ENCODE assay signal across 8 cellular contexts in genomic region chr11:63023851-63024648, GRCh38. TPM values are rescaled to one million over a fixed set of nuclear protein-coding genes. Genes with fewer than 3 reads are reported as not detected.
DNase-seq lines count a peak whose midpoint lies in the region; ATAC-seq and TF ChIP-seq lines count a peak whose summit lies in the region.

No MANE protein-coding gene starts in this region.

- no peaks in the 10 kb centered on the region for H3K4me1 Mint-ChIP-seq in activated naive CD8-positive, alpha-beta T cell treated with anti-CD3 and anti-CD28 coated beads, Interleukin-2, amount 50 U/mL, for 24 hours

- no peaks in the 10 kb centered on the region for H3K9me3 Mint-ChIP-seq in activated naive CD8-positive, alpha-beta T cell treated with anti-CD3 and anti-CD28 coated beads, Interleukin-2, amount 50 U/mL, for 24 hours

- H3K4me3 ChIP-seq in psoas muscle = no peak overlapping the region
- H3K4me3 ChIP-seq in uterus = no peak overlapping the region

- H3K27me3 ChIP-seq in psoas muscle (ENCODE audit: insufficient read depth in 3 of 3, low read length in 2 of 3) (peaks cover 0 to 8% (median 3%) of the 10 kb centered on the region in 3 donors), uterus (no peaks in the 10 kb centered on the region)

- no peak overlapping the region for H3K27ac Mint-ChIP-seq in activated naive CD8-positive, alpha-beta T cell treated with anti-CD3 and anti-CD28 coated beads, Interleukin-2, amount 50 U/mL, for 24 hours

- H3K27me3 Mint-ChIP-seq in activated naive CD8-positive, alpha-beta T cell treated with anti-CD3 and anti-CD28 coated beads, Interleukin-2, amount 50 U/mL, for 24 hours = peaks cover 20% of the 10 kb centered on the region

- DNase-seq in NK-92 treated with Interleukin-12 subunit alpha and Interleukin-12 subunit beta, amount 100 ng/mL, for 24 hours (lab: John Stamatoyannopoulos, UW) = peak; percentile 47
- no peak for DNase-seq in NK-92 (lab: John Stamatoyannopoulos, UW; ENCODE audit: unreplicated experiment)
- DNase-seq in NAMALWA (ENCODE audit: low spot score) = peak; percentile 81
- DNase-seq in SW 1271 (lab: John Stamatoyannopoulos, UW) = peak; percentile 33 to 74
- peak; percentile 91 for DNase-seq in activated naive CD8-positive, alpha-beta T cell treated with anti-CD3 and anti-CD28 coated beads, Interleukin-2, amount 50 U/mL, for 24 hours
- DNase-seq in cardiac septum (ENCODE audit: low spot score) = peak; percentile 89
- DNase-seq in psoas muscle = peak; percentile 85 to 91
- peak; percentile 84 to 85 for DNase-seq in uterus

- intact Hi-C loops in cardiac septum (cut with DNase I) = loop anchor here (1.0 kb wide), 1 partner anchor 118 kb away; no protein-coding TSS in a partner anchor
- intact Hi-C loops in psoas muscle (cut with DNase I) = loop anchor here (1.0 kb wide), 1 partner anchor 118 kb away; no protein-coding TSS in a partner anchor
- intact Hi-C loops in uterus (cut with DNase I; ENCODE audit: low total_unique reads) = loop anchor here (2.0 to 10.0 kb wide), 2 partner anchors 117 to 1089 kb away; no protein-coding TSS in a partner anchor

- H3K9me3 ChIP-seq in psoas muscle (no peaks in the 10 kb centered on the region), uterus (no peaks in the 10 kb centered on the region)

- TF ChIP-seq CTCF in psoas muscle (IDR thresholded peaks at IDR 0.05) (peak; percentile 100), uterus (IDR thresholded peaks at IDR 0.05) (peak; percentile 98 to 100 (median 99))

- H3K36me3 ChIP-seq in psoas muscle (ENCODE audit: insufficient read depth in 1 of 2, low read depth in 1 of 2) = no peaks in the 10 kb centered on the region
- H3K36me3 ChIP-seq in uterus = no peaks in the 10 kb centered on the region

- H3K4me1 ChIP-seq in psoas muscle = no peaks in the 10 kb centered on the region
- H3K4me1 ChIP-seq in uterus = no peaks in the 10 kb centered on the region

- TF ChIP-seq POLR2A in uterus (IDR thresholded peaks at IDR 0.05) = no peak

- WGBS in psoas muscle, 3 donors = 7 to 9% (median 8%) methylated on average over 19 of the region's 19 CpGs

- no peak overlapping the region for H3K4me3 Mint-ChIP-seq in activated naive CD8-positive, alpha-beta T cell treated with anti-CD3 and anti-CD28 coated beads, Interleukin-2, amount 50 U/mL, for 24 hours

- ATAC-seq in activated naive CD8-positive, alpha-beta T cell treated with anti-CD3 and anti-CD28 coated beads, Interleukin-2, amount 50 U/mL, for 24 hours = peak; percentile 70
- peak; percentile 90 to 97 (median 92) for ATAC-seq in psoas muscle

- no peaks in the 10 kb centered on the region for H3K36me3 Mint-ChIP-seq in activated naive CD8-positive, alpha-beta T cell treated with anti-CD3 and anti-CD28 coated beads, Interleukin-2, amount 50 U/mL, for 24 hours (ENCODE audit: low read depth)

- H3K27ac ChIP-seq in psoas muscle (no peak overlapping the region), uterus (no peak overlapping the region)

RNA-seq across cellular contexts. Expression of gene SLC22A8, which starts 8.4 kb away (rescaled TPM):
- total RNA-seq in cardiac septum (not detected), psoas muscle (not detected), uterus (not detected)
- polyA plus RNA-seq in psoas muscle = not detected

RNA-seq across cellular contexts. Expression of gene SLC22A6, which starts 39.3 kb away (rescaled TPM):
- not detected for total RNA-seq in cardiac septum
- not detected for total RNA-seq in psoas muscle
- not detected for polyA plus RNA-seq in psoas muscle
- total RNA-seq in uterus = not detected
